25 cellular contexts compared by ENCODE assay signal in genomic region chr9:115786321-115786720, GRCh38.
DNase-seq lines count a peak whose midpoint lies in the region; ATAC-seq and TF ChIP-seq lines count a peak whose summit lies in the region.
"Had no signal": no experiment of that assay in that cellular context is flagged by ENCODE, and none has a peak within 500 bp of the region (broad histone marks: within the 10 kb centered on the region; RNA-seq: fewer than 3 reads in every experiment).

No MANE protein-coding gene starts in this region.

- no peak overlapping the region for H2BK120ac ChIP-seq in IMR-90 (ENCODE audit: low read depth, low read length)

- H3K27me3 ChIP-seq in IMR-90 (ENCODE audit: control insufficient read depth, insufficient read depth, low read length): no peaks in the 10 kb centered on the region
- H3K27me3 ChIP-seq in tibial artery: no peaks in the 10 kb centered on the region
- H3K27me3 ChIP-seq: esophagus squamous epithelium, hepatocyte, left lung, thyroid gland had no signal

- no peak overlapping the region for H3K14ac ChIP-seq in IMR-90 (replicated peaks; ENCODE audit: low read depth, low read length)

- no peak overlapping the region for H3K56ac ChIP-seq in IMR-90 (ENCODE audit: extremely low read depth, insufficient read depth, low read length)

- no peak overlapping the region for H2BK5ac ChIP-seq in IMR-90 (ENCODE audit: low read depth, low read length, poor library complexity, severe bottlenecking)

- no peak overlapping the region for H2AK9ac ChIP-seq in IMR-90 (replicated peaks; ENCODE audit: low read depth, low read length, poor library complexity)

- no peak overlapping the region for H2AK5ac ChIP-seq in IMR-90 (ENCODE audit: low read depth, low read length)

- TF ChIP-seq CTCF in IMR-90 (conservative IDR thresholded peaks at IDR 0.05; ENCODE audit: low read depth, low read length) (no peak), foreskin fibroblast (IDR thresholded peaks at IDR 0.05; ENCODE audit: low read depth, low read length) (no peak), tibial artery (IDR thresholded peaks at IDR 0.05) (no peak)

- H3K9ac ChIP-seq in IMR-90 (ENCODE audit: low read depth, low read length): no peak overlapping the region

- H3K27ac ChIP-seq in IMR-90 (ENCODE audit: insufficient read depth, low read length): no peak overlapping the region
- H3K27ac ChIP-seq in tibial artery: peak overlapping the region; percentile 11 to 40
- H3K27ac ChIP-seq: esophagus squamous epithelium, hepatocyte, left lung, thyroid gland had no signal

- H3K9me1 ChIP-seq in IMR-90 (ENCODE audit: insufficient read depth, low read length): no peaks in the 10 kb centered on the region

- H2BK15ac ChIP-seq in IMR-90 (ENCODE audit: low read depth, low read length): no peak overlapping the region

- H4K20me1 ChIP-seq in IMR-90 (ENCODE audit: insufficient read depth, low read length): no peaks in the 10 kb centered on the region

- no peaks in the 10 kb centered on the region for H3K36me3 ChIP-seq in IMR-90 (ENCODE audit: control insufficient read depth, insufficient read depth, low read length)
- no peaks in the 10 kb centered on the region for H3K36me3 ChIP-seq in tibial artery
- H3K36me3 ChIP-seq: esophagus squamous epithelium, left lung, thyroid gland had no signal

- H3K4me3 ChIP-seq in IMR-90 (ENCODE audit: insufficient read depth, low read depth, low read length): no peak overlapping the region
- no peak overlapping the region for H3K4me3 ChIP-seq in foreskin fibroblast (ENCODE audit: low read depth in 1 of 2, low read length in 2 of 2)
- H3K4me3 ChIP-seq in tibial artery: no peak overlapping the region
- H3K4me3 ChIP-seq: esophagus squamous epithelium, GM12878, hepatocyte, left lung, skin epidermis, thyroid gland had no signal

- no peak for TF ChIP-seq POLR2A in IMR-90 (IDR thresholded peaks at IDR 0.05; ENCODE audit: low read depth, low read length)

- peak overlapping the region; percentile 9; the same call in 1 of the 2 replicates for H3K4me2 ChIP-seq in IMR-90 (ENCODE audit: low read depth, low read length)
- H3K4me2 ChIP-seq: hepatocyte had no signal

- H2AFZ ChIP-seq in IMR-90 (replicated peaks; ENCODE audit: low read length, poor library complexity): no peak overlapping the region
- H2AFZ ChIP-seq: hepatocyte had no signal

- DNase-seq in IMR-90 (peak; percentile 13), brain pericyte (ENCODE audit: low read depth, low spot score) (peak; percentile 21), foreskin fibroblast (peak; percentile 29 to 68), tibial artery (no peak), NCI-H1092 treated with DMSO at 0.1 percent for 48 hours (lab: John Stamatoyannopoulos, UW) (no peak), nucleus accumbens (lab: John Stamatoyannopoulos, UW) (no peak)
- DNase-seq: activated CD4-positive, CD25-positive, alpha-beta regulatory T cell treated with anti-CD3 and anti-CD28 coated beads, Interleukin-2, amount 50 U/mL, for 72 hours; activated CD8-positive, alpha-beta T cell treated with anti-CD3 and anti-CD28 coated beads, Interleukin-2, amount 10 ng/mL, durations not matched to agents 7 days and 5 days; activated naive CD4-positive, alpha-beta T cell; activated T-cell treated with anti-CD3 and anti-CD28 coated beads, Interleukin-2, amount 50 U/mL, for 24 hours; effector memory CD8-positive, alpha-beta T cell; esophagus squamous epithelium; left lung; midbrain; NCI-H1694 treated with DMSO at 0.1 percent for 48 hours; NCI-H345; NCI-H774; stimulated activated CD4-positive, alpha-beta T cell treated with anti-CD3 and anti-CD28 coated beads, Interleukin-2, amount 100 ng/mL, for 48 hours; stimulated activated naive CD4-positive, alpha-beta T cell treated with Interleukin-2 at 50 U/mL for 16 hours; thyroid gland had no signal

- no peak overlapping the region for H3K4ac ChIP-seq in IMR-90 (ENCODE audit: low read depth, low read length)

- no peak overlapping the region for H3K18ac ChIP-seq in IMR-90 (ENCODE audit: low read depth, low read length)

- H3K4me1 ChIP-seq in IMR-90 (ENCODE audit: control insufficient read depth, insufficient read depth, low read length) (no peaks in the 10 kb centered on the region), tibial artery (peaks cover 0 to 25% (median 8%) of the 10 kb centered on the region in 4 donors)
- H3K4me1 ChIP-seq: esophagus squamous epithelium, left lung, thyroid gland had no signal

- CTCF ChIA-PET in IMR-90 (lab: Yijun Ruan, JAX): interaction anchor here (0.9 kb wide), 1 partner anchor 11 kb away, joined by 3 read pairs; no protein-coding TSS in a partner anchor

- dilution Hi-C loops in IMR-90 (cut with HindIII; ENCODE audit: low sequenced_read_pairs, unreplicated experiment): no loop called here

- TF ChIP-seq RAD21 in IMR-90 (IDR thresholded peaks at IDR 0.05; ENCODE audit: low read length): no peak

- intact Hi-C loops in IMR-90 (cut with micrococcal nuclease) (no loop called here), tibial artery (cut with DNase I; ENCODE audit: low total_unique reads) (no loop called here)

- POLR2A ChIA-PET in IMR-90 (lab: Charles Lee; ENCODE audit: unreplicated experiment): no interaction called here

- no peak overlapping the region for H2BK20ac ChIP-seq in IMR-90 (ENCODE audit: low read depth, low read length)

- H4K91ac ChIP-seq in IMR-90 (ENCODE audit: insufficient read depth, low read depth, low read length): no peak overlapping the region

- H3K9me3 ChIP-seq in IMR-90 (ENCODE audit: control insufficient read depth, insufficient read depth, low read length) (no peaks in the 10 kb centered on the region; the same call in 1 of the 2 replicates), tibial artery (no peaks in the 10 kb centered on the region)
- H3K9me3 ChIP-seq: esophagus squamous epithelium, left lung, thyroid gland had no signal

- H3K79me1 ChIP-seq in IMR-90 (ENCODE audit: low read depth in 1 of 2, low read length in 2 of 2): no peaks in the 10 kb centered on the region

- no CpG with 5 or more reads among the region's 2 CpGs for WGBS in IMR-90 (ENCODE audit: extremely low coverage in 2 of 2, insufficient read length in 1 of 2), 2 experiments

- no peak overlapping the region for H4K8ac ChIP-seq in IMR-90 (ENCODE audit: low read depth in 2 of 2, low read length in 2 of 2)

- ATAC-seq in IMR-90 (ENCODE audit: low read depth) (no peak; the same call in none of the 2 replicates), HG02678 (IDR thresholded peaks at IDR 0.05; ENCODE audit: unreplicated experiment) (no peak)
- ATAC-seq: activated CD8-positive, alpha-beta T cell treated with anti-CD3 and anti-CD28 coated beads, Interleukin-2, amount 10 ng/mL, durations not matched to agents 7 days and 5 days; effector memory CD8-positive, alpha-beta T cell; GM12878; HCT116; left lung had no signal

- in situ Hi-C loops in IMR-90 (cut with MboI; ENCODE audit: low sequenced_read_pairs): no loop called here

- H4K5ac ChIP-seq in IMR-90 (ENCODE audit: low read depth, low read length): no peak overlapping the region

- no TSS peak for BruUV-seq in IMR-90 (replicated peaks; lab: Mats Ljungman, UMichigan)

- no peak overlapping the region for H3K23ac ChIP-seq in IMR-90 (ENCODE audit: low read depth, low read length)

TF ChIP-seq in IMR-90, 13 proteins besides CTCF, POLR2A, EP300 and RAD21:
- TF ChIP-seq RFX5 (IDR thresholded peaks at IDR 0.05; ENCODE audit: low read depth, low read length): no peak
- no peak for TF ChIP-seq CHD1 (IDR thresholded peaks at IDR 0.05; ENCODE audit: low read depth, low read length)
- TF ChIP-seq FOS (IDR thresholded peaks at IDR 0.05; ENCODE audit: low read depth, low read length): no peak
- no peak for TF ChIP-seq MAZ (IDR thresholded peaks at IDR 0.05; ENCODE audit: borderline replicate concordance, low read depth, low read length)
- no peak for TF ChIP-seq MXI1 (IDR thresholded peaks at IDR 0.05; ENCODE audit: borderline replicate concordance, low read depth, low read length)

Comparison
In these comparisons a context has a peak if more than half of its experiments do, and no peak if none do; other contexts are left out.
1. DNase-seq: peak in IMR-90 (single experiment), brain pericyte (single experiment) and foreskin fibroblast (2 of 2); none in tibial artery (0 of 2), NCI-H1092 treated with DMSO at 0.1 percent for 48 hours (single experiment) and nucleus accumbens (0 of 56).